In the genomic region with DNA sequence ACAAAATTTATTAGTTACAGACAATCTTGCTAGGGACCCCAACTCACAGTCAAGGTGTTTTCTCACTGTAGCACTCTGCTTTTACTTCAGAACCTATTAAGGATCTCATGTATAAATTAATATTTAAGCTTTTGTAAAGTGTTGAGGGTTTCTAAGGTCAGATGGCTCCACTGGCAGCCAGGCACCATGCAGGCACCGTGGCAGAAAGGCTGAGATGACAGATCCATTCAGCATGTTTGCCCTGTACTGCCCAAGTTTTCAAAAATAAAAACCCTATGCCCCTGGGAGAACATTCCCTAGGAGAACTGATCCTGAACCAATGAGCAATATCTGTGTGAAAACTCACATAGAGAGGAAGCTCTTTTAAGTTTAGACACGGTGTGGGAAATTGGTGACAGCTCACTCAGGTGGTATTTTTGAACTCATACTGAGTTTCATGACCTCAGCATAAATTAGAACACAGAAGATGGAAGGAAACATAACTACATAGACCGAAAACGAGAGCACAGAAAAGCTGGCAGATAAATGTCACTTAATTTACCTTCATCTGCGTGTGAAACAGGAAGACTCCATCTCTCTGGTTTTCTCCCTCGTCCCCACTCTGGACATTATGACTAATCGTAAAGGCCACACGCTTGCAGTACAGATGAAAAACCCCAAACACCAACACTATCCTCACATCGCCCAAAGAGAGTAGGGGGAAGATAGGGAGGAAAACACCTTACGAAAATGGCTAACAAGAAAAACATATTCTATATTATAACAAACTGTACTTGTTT, we compare ENCODE assay signal across 9 cellular contexts.
DNase-seq lines count a peak whose midpoint lies in the region; ATAC-seq lines count a peak whose summit lies in the region.
"Had no signal": no experiment of that assay in that cellular context is flagged by ENCODE, and none has a peak within 500 bp of the region (broad histone marks: within the 10 kb centered on the region; RNA-seq: fewer than 3 reads in every experiment).

No MANE protein-coding gene starts in this region.

- H3K4me3 Mint-ChIP-seq in immature natural killer cell, result peak overlapping the region; percentile 59 to 86 (median 69)

- H3K27ac Mint-ChIP-seq in immature natural killer cell, result peak overlapping the region; percentile 84 to 99 (median 97)

- peaks cover 70 to 77% of the 10 kb centered on the region in 2 donors for H3K4me1 Mint-ChIP-seq in immature natural killer cell

- peaks cover 2 to 5% (median 3%) of the 10 kb centered on the region in 3 donors for H3K27me3 Mint-ChIP-seq in immature natural killer cell (ENCODE audit: low read depth in 3 of 3)

- no peaks in the 10 kb centered on the region for H3K9me3 Mint-ChIP-seq in immature natural killer cell

- ATAC-seq in GM18511 (IDR thresholded peaks at IDR 0.05; ENCODE audit: unreplicated experiment) (peak; percentile 67), GM21619 (IDR thresholded peaks at IDR 0.05; ENCODE audit: unreplicated experiment) (peak; percentile 62)
- ATAC-seq: HCT116 had no signal

- DNase-seq in HK-2 (ENCODE audit: unreplicated experiment) (peak; percentile 40), immature natural killer cell (peak; percentile 45 to 59 (median 56)), putamen (ENCODE audit: low spot score) (no peak), midbrain (lab: John Stamatoyannopoulos, UW) (no peak), NCI-H510A (lab: John Stamatoyannopoulos, UW) (no peak), GF-D8 (lab: John Stamatoyannopoulos, UW) (no peak)

- peaks cover 0 to 2% (median 0%) of the 10 kb centered on the region in 3 donors for H3K36me3 Mint-ChIP-seq in immature natural killer cell

Comparison
In these comparisons a context has a peak if more than half of its experiments do, and no peak if none do; other contexts are left out.
1. DNase-seq: peak in HK-2 (single experiment) and immature natural killer cell (3 of 3); none in putamen (single experiment), midbrain (single experiment), NCI-H510A (single experiment) and GF-D8 (single experiment).